Comparison of ENCODE assay signal across 15 cellular contexts in the genomic region with DNA sequence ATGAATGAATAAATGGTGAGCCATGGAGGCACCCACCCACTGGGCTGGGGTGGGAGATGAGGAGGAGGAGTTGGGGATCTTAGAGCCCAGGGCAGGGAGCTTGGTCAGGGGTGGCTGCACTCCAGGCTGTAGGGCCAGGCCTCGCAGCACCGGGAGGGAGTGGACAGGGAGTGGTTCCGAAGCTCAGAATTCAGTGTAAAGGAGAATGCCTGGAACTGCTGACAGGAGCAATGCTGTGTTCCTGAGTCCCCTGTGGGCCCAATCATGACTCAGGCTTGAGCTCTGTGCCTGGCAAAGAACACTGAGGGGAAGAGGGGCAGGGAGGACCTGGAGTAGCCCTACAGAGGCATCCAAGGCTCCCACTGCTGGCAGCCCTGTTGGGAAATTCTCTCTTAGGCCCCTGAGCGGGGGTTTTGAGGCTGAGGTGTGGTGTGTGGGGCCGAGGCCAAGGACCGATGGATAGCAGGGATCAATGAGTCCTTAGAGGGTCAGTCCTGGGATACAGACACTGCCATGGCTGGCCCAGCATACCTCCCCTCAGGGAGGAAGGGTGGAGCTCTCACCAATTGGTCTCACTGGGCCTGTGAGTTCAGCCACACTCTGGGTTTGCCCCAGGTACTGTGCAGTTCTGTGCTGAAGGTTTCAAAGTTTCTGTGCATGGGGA. TPM values are rescaled to one million over a fixed set of nuclear protein-coding genes. Genes with fewer than 3 reads are reported as not detected.
DNase-seq lines count a peak whose midpoint lies in the region; ATAC-seq and TF ChIP-seq lines count a peak whose summit lies in the region.
"Had no signal": no experiment of that assay in that cellular context is flagged by ENCODE, and none has a peak within 500 bp of the region (broad histone marks: within the 10 kb centered on the region; RNA-seq: fewer than 3 reads in every experiment).

No MANE protein-coding gene starts in this region.

- H3K36me3 ChIP-seq in colonic mucosa, result no peaks in the 10 kb centered on the region
- H3K36me3 ChIP-seq: prostate gland had no signal

- no peak for DNase-seq in activated naive CD4-positive, alpha-beta T cell (lab: John Stamatoyannopoulos, UW)
- peak; percentile 49 for DNase-seq in fibroblast of peridontal ligament (ENCODE audit: extremely low read depth)
- DNase-seq in nephron progenitor cell, result no peak
- no peak for DNase-seq in colonic mucosa
- DNase-seq: ACHN, amniotic stem cell, dorsolateral prefrontal cortex, NCI-H1694, NCI-H524, PC-3 had no signal

- H3K27me3 Mint-ChIP-seq in activated naive CD4-positive, alpha-beta T cell treated with anti-CD3 and anti-CD28 coated beads, Interleukin-2, amount 50 U/mL, for 24 hours, result no peaks in the 10 kb centered on the region
- no peaks in the 10 kb centered on the region for H3K27me3 Mint-ChIP-seq in stimulated activated memory B cell treated with anti-CD40 and anti-IgM and Interleukin-4, amounts not matched to agents 10 μg/mL and 1 μg/mL and 100 μg/mL, for 72 hours
- peaks cover 12% of the 10 kb centered on the region for H3K27me3 Mint-ChIP-seq in nephron progenitor cell (ENCODE audit: low read depth, poor library complexity)

- TF ChIP-seq CTCF in nephron progenitor cell (IDR thresholded peaks at IDR 0.05) (no peak), colonic mucosa (IDR thresholded peaks at IDR 0.05) (no peak)

- intact Hi-C loops in colonic mucosa (cut with DNase I), result no loop called here

- H3K9ac ChIP-seq in colonic mucosa (ENCODE audit: low read depth in 2 of 2, low read length in 2 of 2), result no peak overlapping the region

- H3K27me3 ChIP-seq in colonic mucosa, result no peaks in the 10 kb centered on the region
- H3K27me3 ChIP-seq: dorsolateral prefrontal cortex had no signal

- H3K4me3 ChIP-seq in colonic mucosa, result no peak overlapping the region
- H3K4me3 ChIP-seq: dorsolateral prefrontal cortex, mucosa of descending colon, prostate gland had no signal

- H3K27ac Mint-ChIP-seq in activated naive CD4-positive, alpha-beta T cell treated with anti-CD3 and anti-CD28 coated beads, Interleukin-2, amount 50 U/mL, for 24 hours, result peak overlapping the region; percentile 64
- peak overlapping the region; percentile 84 for H3K27ac Mint-ChIP-seq in stimulated activated memory B cell treated with anti-CD40 and anti-IgM and Interleukin-4, amounts not matched to agents 10 μg/mL and 1 μg/mL and 100 μg/mL, for 72 hours
- no peak overlapping the region for H3K27ac Mint-ChIP-seq in nephron progenitor cell

- H3K4me1 Mint-ChIP-seq in activated naive CD4-positive, alpha-beta T cell treated with anti-CD3 and anti-CD28 coated beads, Interleukin-2, amount 50 U/mL, for 24 hours, result peaks cover 45% of the 10 kb centered on the region
- H3K4me1 Mint-ChIP-seq in stimulated activated memory B cell treated with anti-CD40 and anti-IgM and Interleukin-4, amounts not matched to agents 10 μg/mL and 1 μg/mL and 100 μg/mL, for 72 hours, result peaks cover 79% of the 10 kb centered on the region
- H3K4me1 Mint-ChIP-seq in nephron progenitor cell, result no peaks in the 10 kb centered on the region

- H3K9me3 ChIP-seq in colonic mucosa, result no peaks in the 10 kb centered on the region
- H3K9me3 ChIP-seq: mucosa of descending colon, prostate gland had no signal

- H3K4me1 ChIP-seq in colonic mucosa, result no peaks in the 10 kb centered on the region
- H3K4me1 ChIP-seq: prostate gland had no signal

- no peak overlapping the region for H3K4me3 Mint-ChIP-seq in activated naive CD4-positive, alpha-beta T cell treated with anti-CD3 and anti-CD28 coated beads, Interleukin-2, amount 50 U/mL, for 24 hours
- H3K4me3 Mint-ChIP-seq in stimulated activated memory B cell treated with anti-CD40 and anti-IgM and Interleukin-4, amounts not matched to agents 10 μg/mL and 1 μg/mL and 100 μg/mL, for 72 hours, result no peak overlapping the region
- H3K4me3 Mint-ChIP-seq in nephron progenitor cell, result no peak overlapping the region

- no peak for ATAC-seq in stimulated activated memory B cell treated with anti-CD40 and anti-IgM and Interleukin-4, amounts not matched to agents 10 μg/mL and 1 μg/mL and 100 μg/mL, for 72 hours
- ATAC-seq: HCT116, mucosa of descending colon, PC-3 had no signal

- H3K9me3 Mint-ChIP-seq in activated naive CD4-positive, alpha-beta T cell treated with anti-CD3 and anti-CD28 coated beads, Interleukin-2, amount 50 U/mL, for 24 hours, result no peaks in the 10 kb centered on the region
- peaks cover 6% of the 10 kb centered on the region for H3K9me3 Mint-ChIP-seq in stimulated activated memory B cell treated with anti-CD40 and anti-IgM and Interleukin-4, amounts not matched to agents 10 μg/mL and 1 μg/mL and 100 μg/mL, for 72 hours
- H3K9me3 Mint-ChIP-seq in nephron progenitor cell, result no peaks in the 10 kb centered on the region

- H3K27ac ChIP-seq in colonic mucosa, result no peak overlapping the region
- H3K27ac ChIP-seq: prostate gland had no signal

- no peaks in the 10 kb centered on the region for H3K36me3 Mint-ChIP-seq in activated naive CD4-positive, alpha-beta T cell treated with anti-CD3 and anti-CD28 coated beads, Interleukin-2, amount 50 U/mL, for 24 hours
- H3K36me3 Mint-ChIP-seq in stimulated activated memory B cell treated with anti-CD40 and anti-IgM and Interleukin-4, amounts not matched to agents 10 μg/mL and 1 μg/mL and 100 μg/mL, for 72 hours, result peaks cover 12% of the 10 kb centered on the region
- no peaks in the 10 kb centered on the region for H3K36me3 Mint-ChIP-seq in nephron progenitor cell (ENCODE audit: low read depth)

RNA-seq across cellular contexts. Expression of gene RABGGTA, which starts 9.5 kb away (rescaled TPM):
- 10 to 100 TPM; 37.3 to 38.3 TPM for total RNA-seq in colonic mucosa

RNA-seq across cellular contexts. Expression of gene TGM1, which starts 18.0 kb away (rescaled TPM):
- 1 to 10 TPM in 1 of 2 donors, under 1 TPM in 1; 0.40 to 3.9 TPM for total RNA-seq in colonic mucosa

RNA-seq across cellular contexts. Expression of gene DHRS1, which starts 18.7 kb away (rescaled TPM):
- 10 to 100 TPM; 38.0 to 42.4 TPM for total RNA-seq in colonic mucosa

RNA-seq across cellular contexts. Expression of gene NOP9, which starts 18.7 kb away (rescaled TPM):
- total RNA-seq in colonic mucosa, result 10 to 100 TPM; 23.8 to 49.8 TPM

RNA-seq across cellular contexts. Expression of gene CIDEB, which starts 26.8 kb away (rescaled TPM):
- 10 to 100 TPM in 1 of 2 donors, 1 to 10 TPM in 1; 7.7 to 12.9 TPM for total RNA-seq in colonic mucosa
- total RNA-seq: PC-3 had no signal
